Comparison of ENCODE assay signal across 29 cellular contexts in the genomic region with DNA sequence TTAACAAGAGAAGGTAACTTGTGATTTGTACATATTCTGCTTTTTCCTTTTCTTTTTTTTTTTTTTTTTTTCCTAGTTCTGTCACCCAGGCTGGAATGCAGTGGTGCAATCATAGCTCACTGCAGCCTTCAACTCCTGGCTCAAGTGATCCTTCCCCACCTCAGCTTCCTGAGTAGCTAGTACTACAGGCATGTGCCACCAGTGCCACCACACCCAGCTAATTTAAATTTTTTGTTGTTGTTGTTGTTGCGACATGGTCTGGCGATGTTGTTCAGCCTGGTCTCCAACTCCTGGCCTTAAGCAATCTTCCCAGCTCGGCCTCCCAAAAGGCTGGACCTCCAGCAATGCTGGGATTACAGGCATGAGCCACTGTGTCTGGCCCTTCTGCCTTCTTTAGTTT. TPM values are rescaled to one million over a fixed set of nuclear protein-coding genes. Genes with fewer than 3 reads are reported as not detected.
"Had no signal": no experiment of that assay in that cellular context is flagged by ENCODE, and none has a peak within 500 bp of the region (broad histone marks: within the 10 kb centered on the region; RNA-seq: fewer than 3 reads in every experiment).

No MANE protein-coding gene starts in this region.

- H3K27ac Mint-ChIP-seq: dendritic cell treated with granulocyte-macrophage colony-stimulating factor and Interleukin-4, amounts not matched to agents 40 ng/mL and 50 ng/mL, for 4 days; effector memory CD8-positive, alpha-beta T cell; naive thymus-derived CD4-positive, alpha-beta T cell; nephron progenitor cell had no signal

- ATAC-seq: effector memory CD8-positive, alpha-beta T cell; left colon; naive thymus-derived CD4-positive, alpha-beta T cell; psoas muscle; sciatic nerve had no signal

- H3K4me1 ChIP-seq: psoas muscle, uterus had no signal

- DNase-seq: effector memory CD8-positive, alpha-beta T cell; esophagus squamous epithelium; foreskin melanocyte; head of caudate nucleus; left colon; naive thymus-derived CD4-positive, alpha-beta T cell; nephron progenitor cell; psoas muscle; retina; stimulated activated CD4-positive, alpha-beta T cell treated with anti-CD3 and anti-CD28 coated beads, Interleukin-2, amount 100 ng/mL, for 24 hours; stimulated activated CD4-positive, alpha-beta T cell treated with anti-CD3 and anti-CD28 coated beads, Interleukin-4, amount 100 ng/mL, for 4 hours; stimulated activated naive CD4-positive, alpha-beta T cell; stomach; substantia nigra; upper lobe of left lung; uterus had no signal

- H3K27ac ChIP-seq: esophagus squamous epithelium, hepatocyte, neutrophil, psoas muscle, skin epidermis, stomach, thoracic aorta, upper lobe of left lung, uterus had no signal

- H3K27me3 Mint-ChIP-seq: effector memory CD8-positive, alpha-beta T cell had no signal

- H3K36me3 ChIP-seq: esophagus squamous epithelium, neutrophil, stomach, thoracic aorta, upper lobe of left lung, uterus had no signal

- H3K79me2 ChIP-seq: hepatocyte had no signal

- H3K9me3 ChIP-seq: esophagus squamous epithelium, neutrophil, psoas muscle, thoracic aorta, upper lobe of left lung, uterus had no signal

- H3K4me3 ChIP-seq: esophagus squamous epithelium, hepatocyte, psoas muscle, skin epidermis, stomach, thoracic aorta, upper lobe of left lung, uterus had no signal

- H3K4me3 Mint-ChIP-seq: dendritic cell treated with granulocyte-macrophage colony-stimulating factor and Interleukin-4, amounts not matched to agents 40 ng/mL and 50 ng/mL, for 4 days; effector memory CD8-positive, alpha-beta T cell; naive thymus-derived CD4-positive, alpha-beta T cell had no signal

- H3K27me3 ChIP-seq: upper lobe of left lung, uterus had no signal

RNA-seq across cellular contexts. Expression of a gene that starts 1.5 kb away (rescaled TPM):
- total RNA-seq: epithelial cell of proximal tubule; kidney epithelial cell; left colon; liver; lung microvascular endothelial cell; mesenteric fat pad; mononuclear cell; naive thymus-derived CD4-positive, alpha-beta T cell; osteoblast; sciatic nerve; thoracic aorta; uterus had no signal
- polyA plus RNA-seq: hepatocyte; liver; naive thymus-derived CD4-positive, alpha-beta T cell; stomach had no signal
